30 cellular contexts compared by ENCODE assay signal in the genomic region with DNA sequence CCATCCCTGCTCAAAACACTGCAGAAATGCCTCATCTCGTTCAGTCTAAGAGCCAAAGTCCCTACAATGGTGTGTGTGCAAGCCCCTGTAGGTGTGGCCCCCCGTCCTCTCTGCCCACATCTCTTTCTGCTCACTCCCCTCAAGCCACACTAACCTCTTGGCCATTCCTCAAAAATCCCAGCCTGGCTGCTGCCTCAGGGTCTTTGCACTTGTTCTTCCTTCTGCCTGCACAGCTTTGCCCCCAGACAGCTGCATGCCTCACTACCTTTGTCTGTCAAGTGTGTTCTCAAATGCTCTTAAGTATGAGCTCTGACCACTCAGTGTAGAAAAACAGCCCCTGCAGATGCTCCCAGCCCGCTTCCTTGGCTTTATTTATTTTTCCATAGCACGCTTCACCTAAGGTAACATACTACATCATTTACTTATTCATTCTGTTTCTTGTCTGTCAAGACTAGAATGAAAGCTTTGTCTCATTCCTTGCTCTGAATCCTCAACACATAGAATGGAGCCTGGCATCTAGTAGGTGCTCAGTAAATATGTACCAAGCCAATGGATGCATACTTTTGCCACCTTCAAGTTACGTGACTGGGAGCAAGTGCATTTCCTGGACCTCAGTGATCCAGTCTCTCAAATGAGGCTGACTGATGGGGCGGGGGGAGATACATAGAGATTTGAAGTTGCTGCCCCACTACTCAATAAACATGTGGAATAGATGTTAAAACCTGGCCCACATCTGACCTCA. TPM values are rescaled to one million over a fixed set of nuclear protein-coding genes. Genes with fewer than 3 reads are reported as not detected.
DNase-seq lines count a peak whose midpoint lies in the region; ATAC-seq and TF ChIP-seq lines count a peak whose summit lies in the region.
"Had no signal": no experiment of that assay in that cellular context is flagged by ENCODE, and none has a peak within 500 bp of the region (broad histone marks: within the 10 kb centered on the region; RNA-seq: fewer than 3 reads in every experiment).

No MANE protein-coding gene starts in this region.

- H3K4ac ChIP-seq in neuronal stem cell (ENCODE audit: low read length): no peak overlapping the region

- DNase-seq in Caki2 (ENCODE audit: low read depth) (peak; percentile 29), NCI-H510A (lab: John Stamatoyannopoulos, UW) (peak; percentile 19), neuronal stem cell (ENCODE audit: low spot score) (no peak), 8988T (no peak), HEK293T (ENCODE audit: extremely low spot score) (no peak), posterior cingulate gyrus (no peak)
- DNase-seq in central memory CD8-positive, alpha-beta T cell (ENCODE audit: low spot score in 2 of 2): no peak
- DNase-seq: activated CD4-positive, alpha-beta T cell treated with anti-CD3 and anti-CD28 coated beads for 4 hours; activated T-cell treated with anti-CD3 and anti-CD28 coated beads for 4 hours; caudate nucleus; COR-L47; cortex of kidney; endodermal cell; GF-D8; HFFc6; hypothalamus; left colon; NCI-H1092; NCI-H1694; NCI-H446 treated with DMSO at 0.1 percent for 48 hours; stimulated activated CD4-positive, alpha-beta T cell treated with anti-CD3 and anti-CD28 coated beads, Interleukin-4, amount 100 ng/mL, for 1 hour; T-cell; transverse colon; WERI-Rb-1 had no signal

- no peaks in the 10 kb centered on the region for H3K9me3 ChIP-seq in neuronal stem cell (replicated peaks in 1 of 2; ENCODE audit: control insufficient read depth in 2 of 2, insufficient read depth in 1 of 2, low read depth in 1 of 2, low read length in 2 of 2)
- H3K9me3 ChIP-seq: gastroesophageal sphincter, transverse colon had no signal

- no peak overlapping the region for H3K14ac ChIP-seq in neuronal stem cell (ENCODE audit: low read length)

- no CpG with 5 or more reads among the region's 6 CpGs for WGBS in neuronal stem cell (ENCODE audit: extremely low coverage in 2 of 2, insufficient read length in 2 of 2, insufficient replicate concordance in 1 of 2), 2 donors

- in situ Hi-C loops in Caki2 (cut with HindIII; ENCODE audit: low pct_unique_long_range_greater_than_20kb, low sequenced_read_pairs): no loop called here

- peaks cover 26% of the 10 kb centered on the region for H3K79me1 ChIP-seq in neuronal stem cell (ENCODE audit: low read depth, low read length)

- no peaks in the 10 kb centered on the region for H3K9me3 Mint-ChIP-seq in central memory CD8-positive, alpha-beta T cell
- H3K9me3 Mint-ChIP-seq: endodermal cell, HFFc6, nephron, T-cell had no signal

- no peak overlapping the region for H2BK15ac ChIP-seq in neuronal stem cell (ENCODE audit: low read length)

- H4K8ac ChIP-seq in neuronal stem cell (ENCODE audit: low read depth, low read length): no peak overlapping the region

- no peak overlapping the region for H3K27ac ChIP-seq in neuronal stem cell (replicated peaks; ENCODE audit: low read length)
- H3K27ac ChIP-seq: C4-2B, transverse colon, WERI-Rb-1 had no signal

- POLR2A ChIA-PET in HEK293T (lab: Yijun Ruan, JAX): interaction anchor here (1.0 to 1.5 kb wide), 3 partner anchors 12 to 117 kb away, joined by 3 read pairs; no protein-coding TSS in a partner anchor

- H2AFZ ChIP-seq in neuronal stem cell (ENCODE audit: low read length): no peak overlapping the region

- no peak overlapping the region for H3K9ac ChIP-seq in neuronal stem cell (ENCODE audit: low read depth, low read length, poor library complexity)

- H2BK120ac ChIP-seq in neuronal stem cell (ENCODE audit: low read depth, low read length): no peak overlapping the region

- intact Hi-C loops in posterior cingulate gyrus (cut with DNase I): no loop called here

- no peak overlapping the region for H2BK12ac ChIP-seq in neuronal stem cell (ENCODE audit: low read length)

- peak overlapping the region; percentile 29 for H3K18ac ChIP-seq in neuronal stem cell (ENCODE audit: low read length)

- peaks cover 8 to 22% of the 10 kb centered on the region in 2 donors for H3K4me1 ChIP-seq in neuronal stem cell (ENCODE audit: control insufficient read depth in 2 of 2, insufficient read depth in 1 of 2, low read depth in 1 of 2, low read length in 2 of 2)

- CTCF ChIA-PET in HEK293T (lab: Yijun Ruan, JAX): no interaction called here

- H3K27me3 ChIP-seq in neuronal stem cell (ENCODE audit: control insufficient read depth in 3 of 3, insufficient read depth in 3 of 3, low read depth in 1 of 3, low read length in 3 of 3): peaks cover 0 to 19% (median 0%) of the 10 kb centered on the region in 3 experiments
- H3K27me3 ChIP-seq: gastroesophageal sphincter, transverse colon had no signal

- H3K36me3 ChIP-seq in neuronal stem cell (replicated peaks in 1 of 2; ENCODE audit: control insufficient read depth in 2 of 2, insufficient read depth in 2 of 2, low read length in 2 of 2): peaks cover 4 to 7% of the 10 kb centered on the region in 2 donors
- H3K36me3 ChIP-seq: gastroesophageal sphincter, transverse colon had no signal

- H3K23ac ChIP-seq in neuronal stem cell (ENCODE audit: low read depth, low read length, poor library complexity): no peak overlapping the region

- H4K91ac ChIP-seq in neuronal stem cell (ENCODE audit: low read depth, low read length, poor library complexity): no peak overlapping the region

- ATAC-seq in central memory CD8-positive, alpha-beta T cell (replicated peaks; ENCODE audit: extremely low read depth, poor library complexity, severe bottlenecking): no peak
- ATAC-seq: gastroesophageal sphincter, K562, sciatic nerve, T-cell had no signal

- peak overlapping the region; percentile 54 for H3K27ac Mint-ChIP-seq in central memory CD8-positive, alpha-beta T cell (ENCODE audit: low read depth)
- H3K27ac Mint-ChIP-seq: activated naive CD8-positive, alpha-beta T cell; endodermal cell; HFFc6; nephron; T-cell had no signal

- peaks cover 17% of the 10 kb centered on the region for H3K36me3 Mint-ChIP-seq in central memory CD8-positive, alpha-beta T cell (ENCODE audit: insufficient read depth)

- H3K4me1 Mint-ChIP-seq in central memory CD8-positive, alpha-beta T cell: peaks cover 69% of the 10 kb centered on the region

- no peak overlapping the region for H3K4me2 ChIP-seq in neuronal stem cell (ENCODE audit: insufficient read depth, low read length, poor library complexity, severe bottlenecking)

- peaks cover 12% of the 10 kb centered on the region for H3K27me3 Mint-ChIP-seq in central memory CD8-positive, alpha-beta T cell

- H2AK5ac ChIP-seq in neuronal stem cell (ENCODE audit: low read depth, low read length): no peak overlapping the region

- H3K4me3 ChIP-seq in neuronal stem cell (ENCODE audit: low read length in 2 of 2): no peak overlapping the region
- H3K4me3 ChIP-seq: gastroesophageal sphincter, K562, transverse colon had no signal

- H2BK5ac ChIP-seq in neuronal stem cell (ENCODE audit: low read length): no peak overlapping the region

- H3K4me3 Mint-ChIP-seq in central memory CD8-positive, alpha-beta T cell: no peak overlapping the region
- H3K4me3 Mint-ChIP-seq: activated naive CD8-positive, alpha-beta T cell; endodermal cell; HFFc6; nephron; T-cell had no signal

TF ChIP-seq in HEK293T, 16 proteins besides CTCF, POLR2A, EP300 and RAD21:
- TF ChIP-seq SUZ12 (IDR thresholded peaks at IDR 0.05): no peak
- no peak for TF ChIP-seq ELF4 (IDR thresholded peaks at IDR 0.05)
- TF ChIP-seq TARDBP (IDR thresholded peaks at IDR 0.05): no peak
- no peak for TF ChIP-seq ARNT (IDR thresholded peaks at IDR 0.05)
- TF ChIP-seq LEF1 (IDR thresholded peaks at IDR 0.05; ENCODE audit: borderline replicate concordance): no peak
- no peak for TF ChIP-seq CTBP1 (IDR thresholded peaks at IDR 0.05; ENCODE audit: borderline replicate concordance)
- TF ChIP-seq FOXK2 (IDR thresholded peaks at IDR 0.05): no peak
- TF ChIP-seq L3MBTL2 (conservative IDR thresholded peaks at IDR 0.05): no peak

RNA-seq across cellular contexts. Expression of a gene that starts 38.1 kb away (rescaled TPM):
- total RNA-seq in Caki2 (2014; rRNA removed; shearing (Covaris generic); ENCODE audit: low replicate concordance): 7.6 and 14.8 TPM in 2 replicates
- 15.1 TPM for polyA plus RNA-seq in neuronal stem cell (2013, experiment 1 of 2)
- 16.0 TPM for polyA plus RNA-seq in neuronal stem cell (2013, experiment 2 of 2)

Comparison
In these comparisons a context has a peak if more than half of its experiments do, and no peak if none do; other contexts are left out.
1. DNase-seq: peak in Caki2 (single experiment) and NCI-H510A (single experiment); none in central memory CD8-positive, alpha-beta T cell (0 of 2), neuronal stem cell (single experiment), 8988T (single experiment), HEK293T (single experiment) and posterior cingulate gyrus (0 of 10).